Comparison of ENCODE assay signal across 8 cellular contexts in the genomic region with DNA sequence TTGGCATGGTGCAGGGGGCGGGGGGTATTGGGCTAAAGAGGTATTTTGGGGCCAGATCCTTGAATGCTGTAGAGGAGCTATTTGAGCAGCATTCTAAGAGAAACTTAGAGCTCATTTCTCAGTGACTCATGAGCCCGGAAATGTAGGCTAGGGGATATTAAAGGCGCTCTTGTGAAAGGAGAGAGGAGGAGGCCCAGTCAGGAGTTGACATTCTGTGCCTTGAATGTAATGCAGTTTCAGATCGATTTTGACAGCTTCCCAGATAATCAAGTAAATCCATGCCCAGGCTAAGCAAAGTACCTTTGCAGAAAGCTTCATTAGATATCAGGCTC.
DNase-seq lines count a peak whose midpoint lies in the region; ATAC-seq lines count a peak whose summit lies in the region.

No MANE protein-coding gene starts in this region.

- peak overlapping the region; percentile 44 to 82 for H3K9ac ChIP-seq in duodenal mucosa (ENCODE audit: low read depth in 1 of 2, low read length in 2 of 2)

- DNase-seq in GM03348 (ENCODE audit: low spot score) (peak; percentile 77), T-helper 9 cell (peak; percentile 8), memory B cell (ENCODE audit: low spot score in 2 of 2) (no peak), substantia nigra (lab: John Stamatoyannopoulos, UW) (no peak), NCI-H345 treated with DMSO at 0.1 percent for 48 hours (lab: John Stamatoyannopoulos, UW; ENCODE audit: unreplicated experiment) (no peak)

- H3K4me1 Mint-ChIP-seq in memory B cell, result peaks cover 42% of the 10 kb centered on the region

- H3K4me1 ChIP-seq in duodenal mucosa (ENCODE audit: control insufficient read depth in 1 of 2, insufficient read depth in 2 of 2, low read length in 2 of 2), result peaks cover 26 to 34% of the 10 kb centered on the region in 2 donors

- H3K27ac ChIP-seq in duodenal mucosa (ENCODE audit: low read depth, low read length) (peak overlapping the region; percentile 88), substantia nigra (ENCODE audit: low read depth, low read length, poor library complexity, severe bottlenecking) (peak overlapping the region; percentile 60)

- H3K27ac Mint-ChIP-seq in memory B cell, result peak overlapping the region; percentile 88

- H3K4me3 ChIP-seq in duodenal mucosa (ENCODE audit: low read depth in 1 of 2, low read length in 2 of 2), result peak overlapping the region; percentile 72 to 88

- no peaks in the 10 kb centered on the region for H3K27me3 Mint-ChIP-seq in memory B cell

- no peaks in the 10 kb centered on the region for H3K27me3 ChIP-seq in duodenal mucosa (ENCODE audit: control insufficient read depth in 1 of 2, insufficient read depth in 2 of 2, low read length in 2 of 2)

- no peaks in the 10 kb centered on the region for H3K9me3 Mint-ChIP-seq in memory B cell

- peaks cover 5% of the 10 kb centered on the region for H3K36me3 Mint-ChIP-seq in memory B cell

- H3K9me3 ChIP-seq in duodenal mucosa (ENCODE audit: control insufficient read depth in 1 of 2, low read length in 2 of 2), result no peaks in the 10 kb centered on the region

- H3K4me3 Mint-ChIP-seq in memory B cell, result peak overlapping the region; percentile 92

- peak; percentile 10 for ATAC-seq in HG03159 (IDR thresholded peaks at IDR 0.05; ENCODE audit: unreplicated experiment)
- ATAC-seq in memory B cell (ENCODE audit: low read depth), result no peak
- no peak for ATAC-seq in HG03095 (IDR thresholded peaks at IDR 0.05; ENCODE audit: unreplicated experiment)

- no peaks in the 10 kb centered on the region for H3K36me3 ChIP-seq in duodenal mucosa (ENCODE audit: control insufficient read depth in 1 of 2, insufficient read depth in 2 of 2, low read length in 2 of 2)

Comparison
In these comparisons a context has a peak if more than half of its experiments do, and no peak if none do; other contexts are left out.
1. DNase-seq: peak in GM03348 (single experiment) and T-helper 9 cell (single experiment); none in memory B cell (0 of 2), substantia nigra (0 of 49) and NCI-H345 treated with DMSO at 0.1 percent for 48 hours (single experiment).